ENCODE assay signal across 1 cellular context in genomic region chr7:145276118-145276517, GRCh38.
TF ChIP-seq lines count a peak whose summit lies in the region.

No MANE protein-coding gene starts in this region.

TF ChIP-seq in HEK293, 187 proteins besides CTCF, POLR2A, EP300 and RAD21 (continued from another document):
- no peak for TF ChIP-seq ZBTB10 (tag by site-specific recombination; IDR thresholded peaks at IDR 0.05)
